In the genomic region with DNA sequence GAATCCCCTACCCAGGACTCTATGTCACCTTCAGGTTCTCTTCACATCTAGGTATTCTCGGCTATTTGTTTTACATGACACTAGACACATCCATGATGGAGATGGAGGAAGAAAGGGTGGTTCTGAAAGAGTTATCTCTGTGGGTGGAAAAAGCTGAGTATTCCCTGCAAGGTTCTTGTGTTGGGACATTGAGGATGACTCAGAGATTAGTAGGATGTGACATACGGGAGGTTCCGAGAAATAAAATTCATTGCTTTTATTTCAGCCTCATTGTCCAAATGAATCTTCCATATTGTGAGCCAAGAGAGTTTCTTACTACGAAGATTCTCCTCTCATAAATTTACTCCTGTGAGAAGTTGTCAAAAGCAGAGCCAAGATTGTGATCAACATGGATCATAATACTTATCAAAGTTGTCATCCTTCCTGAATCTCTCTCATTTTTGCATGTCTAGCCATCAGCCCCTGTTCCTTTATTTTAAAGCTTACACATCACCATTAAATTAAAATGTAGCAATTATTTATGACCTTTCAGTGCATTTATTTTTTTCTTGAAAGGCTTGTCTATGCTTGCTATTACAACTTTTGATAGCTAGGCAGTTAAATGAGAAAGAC, we compare ENCODE assay signal across 17 cellular contexts.
DNase-seq lines count a peak whose midpoint lies in the region; ATAC-seq, FAIRE-seq and TF ChIP-seq lines count a peak whose summit lies in the region.
"Had no signal": no experiment of that assay in that cellular context is flagged by ENCODE, and none has a peak within 500 bp of the region (broad histone marks: within the 10 kb centered on the region; RNA-seq: fewer than 3 reads in every experiment).

No MANE protein-coding gene starts in this region.

- H3K79me2 ChIP-seq in HCT116 (ENCODE audit: insufficient read depth, low read length) (no peaks in the 10 kb centered on the region), astrocyte (ENCODE audit: insufficient read depth, low read length) (no peaks in the 10 kb centered on the region), keratinocyte (ENCODE audit: control insufficient read depth, insufficient read depth, low read length) (no peaks in the 10 kb centered on the region)

- POLR2A ChIA-PET in HCT116 (lab: Charles Lee): no interaction called here

- H2AFZ ChIP-seq in HCT116 (ENCODE audit: low read depth, low read length, poor library complexity, severe bottlenecking) (no peak overlapping the region), astrocyte (ENCODE audit: low read depth, low read length) (no peak overlapping the region), keratinocyte (ENCODE audit: control insufficient read depth, low read length) (peak overlapping the region; percentile 33)

- no peak for TF ChIP-seq RAD21 in HCT116 (IDR thresholded peaks at IDR 0.05; ENCODE audit: low read depth)

- H4K20me1 ChIP-seq in HCT116 (ENCODE audit: insufficient read depth) (no peaks in the 10 kb centered on the region), astrocyte (ENCODE audit: insufficient read depth, low read length) (no peaks in the 10 kb centered on the region), keratinocyte (ENCODE audit: control insufficient read depth, extremely low read depth, insufficient read depth, low read length) (no peaks in the 10 kb centered on the region)

- no TSS peak for BruUV-seq in HCT116 (replicated peaks; lab: Mats Ljungman, UMichigan)

- TF ChIP-seq POLR2A in HCT116 (IDR thresholded peaks at IDR 0.05; ENCODE audit: borderline replicate concordance, extremely low read depth, insufficient read depth, insufficient read length) (no peak), GM12891 (IDR thresholded peaks at IDR 0.05; ENCODE audit: low read depth, low read length) (no peak)

- no peaks in the 10 kb centered on the region for H3K9me3 Mint-ChIP-seq in astrocyte (ENCODE audit: unreplicated experiment)
- peaks cover 3% of the 10 kb centered on the region for H3K9me3 Mint-ChIP-seq in T-helper 2 cell treated with Interferon-gamma antibody and Interleukin-4, amounts not matched to agents 5 μg/mL and 100 μg/mL, for 36 hours

- ATAC-seq in HCT116: no peak

- peak; percentile 60 for FAIRE-seq in astrocyte (lab: Jason Lieb, UNC)
- peak; percentile 62 for FAIRE-seq in keratinocyte (lab: Jason Lieb, UNC)
- no peak for FAIRE-seq in GM12891 (lab: Jason Lieb, UNC)

- dilution Hi-C loops in keratinocyte (cut with MboI; ENCODE audit: extremely low pct_ligation_motif_present, low sequenced_read_pairs): no loop called here

- H3K36me3 ChIP-seq in HCT116 (ENCODE audit: control insufficient read depth in 1 of 2, insufficient read depth in 2 of 2, low read length in 2 of 2) (no peaks in the 10 kb centered on the region), astrocyte (ENCODE audit: insufficient read depth, low read length) (no peaks in the 10 kb centered on the region), keratinocyte (ENCODE audit: control insufficient read depth in 2 of 2, extremely low read depth in 1 of 2, insufficient read depth in 2 of 2, low read length in 2 of 2) (no peaks in the 10 kb centered on the region)
- H3K36me3 ChIP-seq: BE2C, Peyer's patch had no signal

- no peaks in the 10 kb centered on the region for H3K36me3 Mint-ChIP-seq in astrocyte (ENCODE audit: low read depth, unreplicated experiment)
- H3K36me3 Mint-ChIP-seq in T-helper 2 cell treated with Interferon-gamma antibody and Interleukin-4, amounts not matched to agents 5 μg/mL and 100 μg/mL, for 36 hours (ENCODE audit: low read depth): no peaks in the 10 kb centered on the region
- H3K36me3 Mint-ChIP-seq: CD4-positive, alpha-beta memory T cell had no signal

- no peak for TF ChIP-seq CTCF in HCT116 (IDR thresholded peaks at IDR 0.05 in 2 of 3, conservative IDR thresholded peaks at IDR 0.05 in 1 of 3; ENCODE audit: borderline replicate concordance in 1 of 3, insufficient read depth in 1 of 3, low read depth in 2 of 3, low read length in 2 of 3)
- no peak for TF ChIP-seq CTCF in astrocyte (IDR thresholded peaks at IDR 0.05; ENCODE audit: insufficient read depth, low read depth, low read length)
- TF ChIP-seq CTCF in keratinocyte (optimal IDR thresholded peaks at IDR 0.05 in 1 of 3, IDR thresholded peaks at IDR 0.05 in 1 of 3, conservative IDR thresholded peaks at IDR 0.05 in 1 of 3; ENCODE audit: extremely low read depth in 1 of 3, insufficient read depth in 2 of 3, low read length in 3 of 3): no peak

- H3K9me3 ChIP-seq in HCT116 (ENCODE audit: control insufficient read depth in 1 of 2, insufficient read depth in 1 of 2, low read depth in 1 of 2, low read length in 2 of 2) (no peaks in the 10 kb centered on the region), astrocyte (ENCODE audit: insufficient read depth, low read depth, low read length) (no peaks in the 10 kb centered on the region), keratinocyte (ENCODE audit: control insufficient read depth, low read depth, low read length) (no peaks in the 10 kb centered on the region)
- H3K9me3 ChIP-seq: BE2C, Peyer's patch had no signal

- no peak overlapping the region for H3K4me3 Mint-ChIP-seq in astrocyte (ENCODE audit: unreplicated experiment)
- no peak overlapping the region for H3K4me3 Mint-ChIP-seq in T-helper 2 cell treated with Interferon-gamma antibody and Interleukin-4, amounts not matched to agents 5 μg/mL and 100 μg/mL, for 36 hours
- H3K4me3 Mint-ChIP-seq: CD4-positive, alpha-beta memory T cell had no signal

- DNase-seq in AG20443 (ENCODE audit: low spot score) (peak; percentile 17), HCT116 (ENCODE audit: low read depth, low spot score) (no peak), astrocyte (ENCODE audit: low read depth) (peak; percentile 45), keratinocyte (ENCODE audit: low read depth, low spot score) (peak; percentile 19), SHP77 (lab: John Stamatoyannopoulos, UW) (no peak), GM12891 (ENCODE audit: insufficient read length, low spot score) (no peak), NCI-H1105 treated with DMSO at 0.1 percent for 48 hours (lab: John Stamatoyannopoulos, UW) (no peak)
- no peak for DNase-seq in T-helper 2 cell treated with Interferon-gamma antibody and Interleukin-4, amounts not matched to agents 5 μg/mL and 100 μg/mL, for 36 hours (ENCODE audit: low spot score)
- DNase-seq: BE2C; CD4-positive, alpha-beta memory T cell; DND-41; MM.1S; NCI-H1930; NCI-H2171 treated with DMSO at 0.1 percent for 48 hours; Peyer's patch; SHP77 treated with DMSO at 0.1 percent for 48 hours had no signal

- no peaks in the 10 kb centered on the region for H3K9me2 ChIP-seq in HCT116 (ENCODE audit: insufficient read depth)

- intact Hi-C loops in HCT116 (cut with micrococcal nuclease): no loop called here

- RAD21 ChIA-PET in HCT116 (lab: Charles Lee; ENCODE audit: low non-redundant PET in 1 of 2, low total read pairs in 2 of 2, uncharacterized antibody in 2 of 2, unreplicated experiment in 2 of 2): no interaction called here

- H3K27me3 Mint-ChIP-seq in astrocyte (ENCODE audit: low read depth, unreplicated experiment): no peaks in the 10 kb centered on the region
- H3K27me3 Mint-ChIP-seq in T-helper 2 cell treated with Interferon-gamma antibody and Interleukin-4, amounts not matched to agents 5 μg/mL and 100 μg/mL, for 36 hours (ENCODE audit: low read depth): no peaks in the 10 kb centered on the region
- H3K27me3 Mint-ChIP-seq: CD4-positive, alpha-beta memory T cell had no signal

- H3K4me3 ChIP-seq in HCT116 (replicated peaks in 1 of 2; ENCODE audit: low read depth in 1 of 2, low read length in 2 of 2): no peak overlapping the region
- H3K4me3 ChIP-seq in astrocyte (ENCODE audit: insufficient read depth, low read depth, low read length): no peak overlapping the region
- no peak overlapping the region for H3K4me3 ChIP-seq in keratinocyte (ENCODE audit: control insufficient read depth in 2 of 3, extremely low read depth in 1 of 3, insufficient read depth in 2 of 3, low read depth in 1 of 3, low read length in 3 of 3)
- H3K4me3 ChIP-seq: Peyer's patch had no signal

- peaks cover 29% of the 10 kb centered on the region for H3K4me1 Mint-ChIP-seq in astrocyte (ENCODE audit: low read depth, unreplicated experiment)
- H3K4me1 Mint-ChIP-seq in T-helper 2 cell treated with Interferon-gamma antibody and Interleukin-4, amounts not matched to agents 5 μg/mL and 100 μg/mL, for 36 hours (ENCODE audit: low read depth): no peaks in the 10 kb centered on the region
- H3K4me1 Mint-ChIP-seq: CD4-positive, alpha-beta memory T cell had no signal

- H3K4me1 ChIP-seq in HCT116 (ENCODE audit: control insufficient read depth in 1 of 2, insufficient read depth in 2 of 2, low read length in 2 of 2): peaks cover 3 to 24% of the 10 kb centered on the region in 2 experiments; a peak in 3 of 4 replicates
- H3K4me1 ChIP-seq in astrocyte (ENCODE audit: insufficient read depth, low read length): no peaks in the 10 kb centered on the region
- peaks cover 25% of the 10 kb centered on the region for H3K4me1 ChIP-seq in keratinocyte (ENCODE audit: control insufficient read depth, extremely low read depth, insufficient read depth, low read length)
- H3K4me1 ChIP-seq: BE2C, Peyer's patch had no signal

- no peaks in the 10 kb centered on the region for H3K9me1 ChIP-seq in keratinocyte (ENCODE audit: control insufficient read depth, extremely low read depth, insufficient read depth, low read length)

- H3K27ac ChIP-seq in HCT116 (ENCODE audit: low read depth, low read length): no peak overlapping the region
- H3K27ac ChIP-seq in astrocyte (ENCODE audit: low read depth, low read length): no peak overlapping the region
- H3K27ac ChIP-seq in keratinocyte (ENCODE audit: control insufficient read depth, insufficient read depth, low read length): peak overlapping the region; percentile 76
- H3K27ac ChIP-seq: KMS-11, Peyer's patch had no signal

- no peak overlapping the region for H3K27ac Mint-ChIP-seq in astrocyte (ENCODE audit: unreplicated experiment)
- H3K27ac Mint-ChIP-seq in T-helper 2 cell treated with Interferon-gamma antibody and Interleukin-4, amounts not matched to agents 5 μg/mL and 100 μg/mL, for 36 hours: no peak overlapping the region
- H3K27ac Mint-ChIP-seq: CD4-positive, alpha-beta memory T cell had no signal

- H3K27me3 ChIP-seq in HCT116 (ENCODE audit: insufficient read depth, low read length) (no peaks in the 10 kb centered on the region), astrocyte (ENCODE audit: insufficient read depth, low read length) (no peaks in the 10 kb centered on the region), keratinocyte (ENCODE audit: control insufficient read depth, extremely low read depth, insufficient read depth, low read length) (no peaks in the 10 kb centered on the region)
- H3K27me3 ChIP-seq: BE2C, Peyer's patch had no signal

- H3K9ac ChIP-seq in HCT116 (ENCODE audit: low read length): no peak overlapping the region
- no peak overlapping the region for H3K9ac ChIP-seq in astrocyte (ENCODE audit: low read length)
- H3K9ac ChIP-seq in keratinocyte (ENCODE audit: control insufficient read depth, extremely low read depth, insufficient read depth, low read length): no peak overlapping the region
- H3K9ac ChIP-seq: KMS-11 had no signal

- CTCF ChIA-PET in HCT116 (lab: Charles Lee): no interaction called here

- H3K4me2 ChIP-seq in HCT116 (ENCODE audit: low read length): 0 out of 2 replicates have a peak overlapping the region, but pooled peaks have one; percentile 4
- H3K4me2 ChIP-seq in astrocyte (ENCODE audit: low read length): no peak overlapping the region
- peak overlapping the region; percentile 30 for H3K4me2 ChIP-seq in keratinocyte (ENCODE audit: control insufficient read depth, extremely low read depth, insufficient read depth, low read depth, low read length)
- H3K4me2 ChIP-seq: KMS-11 had no signal

Comparison
In these comparisons a context has a peak if more than half of its experiments do, and no peak if none do; other contexts are left out.
1. DNase-seq: peak in AG20443 (single experiment), astrocyte (single experiment) and keratinocyte (single experiment); none in HCT116 (single experiment), T-helper 2 cell treated with Interferon-gamma antibody and Interleukin-4, amounts not matched to agents 5 μg/mL and 100 μg/mL, for 36 hours (single experiment), SHP77 (0 of 2), GM12891 (single experiment) and NCI-H1105 treated with DMSO at 0.1 percent for 48 hours (single experiment).